Comparison of ENCODE assay signal across 23 cellular contexts in genomic region chr2:209308415-209308814, GRCh38.
DNase-seq lines count a peak whose midpoint lies in the region; ATAC-seq, FAIRE-seq and TF ChIP-seq lines count a peak whose summit lies in the region.
"Had no signal": no experiment of that assay in that cellular context is flagged by ENCODE, and none has a peak within 500 bp of the region (broad histone marks: within the 10 kb centered on the region; RNA-seq: fewer than 3 reads in every experiment).

No MANE protein-coding gene starts in this region.

- peaks cover 7% of the 10 kb centered on the region for H3K79me2 ChIP-seq in GM23338 (replicated peaks; ENCODE audit: insufficient read depth)
- no peaks in the 10 kb centered on the region for H3K79me2 ChIP-seq in osteoblast (ENCODE audit: insufficient read depth, low read length)

- H3K27me3 ChIP-seq in GM23338 (ENCODE audit: insufficient read depth), result no peaks in the 10 kb centered on the region
- H3K27me3 ChIP-seq in osteoblast (ENCODE audit: insufficient read depth, low read length), result no peaks in the 10 kb centered on the region
- H3K27me3 ChIP-seq: BLaER1 treated with 17β-estradiol and CSF1 and Interleukin-3, amounts not matched to agents 10 nM and 100 nM had no signal

- ATAC-seq in A549 (no peak), GM23338 (no peak), WTC11 (no peak)
- ATAC-seq in activated T-cell treated with anti-CD3 and anti-CD28 coated beads, Interleukin-2, amount 50 U/mL, for 72 hours (replicated peaks in 1 of 2), result no peak
- ATAC-seq: CD8-positive, alpha-beta T cell had no signal

- H3K4me1 ChIP-seq in A549, result no peaks in the 10 kb centered on the region
- peaks cover 24% of the 10 kb centered on the region for H3K4me1 ChIP-seq in GM23338 (ENCODE audit: insufficient read depth)
- no peaks in the 10 kb centered on the region for H3K4me1 ChIP-seq in osteoblast (ENCODE audit: insufficient read depth, low read length)
- H3K4me1 ChIP-seq: BLaER1 treated with 17β-estradiol and CSF1 and Interleukin-3, amounts not matched to agents 10 nM and 100 nM; Caco-2 had no signal

- H3K4me3 Mint-ChIP-seq in GM23338, result no peak overlapping the region; the same call in 2 of the 3 replicates
- no peak overlapping the region for H3K4me3 Mint-ChIP-seq in WTC11
- H3K4me3 Mint-ChIP-seq in activated T-cell treated with anti-CD3 and anti-CD28 coated beads, Interleukin-2, amount 50 U/mL, for 72 hours, result no peak overlapping the region
- H3K4me3 Mint-ChIP-seq: B cell; CD4-positive, alpha-beta T cell; CD8-positive, alpha-beta T cell had no signal

- H3K4me1 Mint-ChIP-seq in GM23338, result peaks cover 46% of the 10 kb centered on the region
- peaks cover 54% of the 10 kb centered on the region for H3K4me1 Mint-ChIP-seq in WTC11
- no peaks in the 10 kb centered on the region for H3K4me1 Mint-ChIP-seq in activated T-cell treated with anti-CD3 and anti-CD28 coated beads, Interleukin-2, amount 50 U/mL, for 72 hours (ENCODE audit: low read depth)
- H3K4me1 Mint-ChIP-seq: B cell had no signal

- H3K27me3 Mint-ChIP-seq in GM23338 (ENCODE audit: insufficient read depth, low read depth, poor library complexity) (peaks cover 44% of the 10 kb centered on the region), WTC11 (ENCODE audit: low read depth) (peaks cover 3% of the 10 kb centered on the region; the same call in 1 of the 2 replicates)
- H3K27me3 Mint-ChIP-seq in activated T-cell treated with anti-CD3 and anti-CD28 coated beads, Interleukin-2, amount 50 U/mL, for 72 hours (ENCODE audit: low read depth), result no peaks in the 10 kb centered on the region
- H3K27me3 Mint-ChIP-seq: CD4-positive, alpha-beta T cell had no signal

- H2AFZ ChIP-seq in GM23338 (no peak overlapping the region), osteoblast (ENCODE audit: low read length) (no peak overlapping the region)

- POLR2A ChIA-PET in A549 (lab: Yijun Ruan, JAX) (no interaction called here), WTC11 (lab: Charles Lee) (interaction anchor here (1.1 kb wide), 1 partner anchor 11 kb away, joined by 3 read pairs; no protein-coding TSS in a partner anchor)

- TF ChIP-seq RAD21 in A549 (conservative IDR thresholded peaks at IDR 0.05 in 1 of 2, IDR thresholded peaks at IDR 0.05 in 1 of 2), result no peak

- no peak for TF ChIP-seq EP300 in A549 (IDR thresholded peaks at IDR 0.05)

- H3K27ac Mint-ChIP-seq in GM23338, result peak overlapping the region; percentile 76
- no peak overlapping the region; the same call in 1 of the 2 replicates for H3K27ac Mint-ChIP-seq in WTC11
- no peak overlapping the region for H3K27ac Mint-ChIP-seq in activated T-cell treated with anti-CD3 and anti-CD28 coated beads, Interleukin-2, amount 50 U/mL, for 72 hours
- H3K27ac Mint-ChIP-seq: B cell; CD4-positive, alpha-beta T cell; CD8-positive, alpha-beta T cell had no signal

- CTCF ChIA-PET in A549 (lab: Yijun Ruan, JAX) (interaction anchor here (2.1 to 2.8 kb wide), 2 partner anchors 26 to 115 kb away, joined by 5 to 9 read pairs; partner anchors contain the start of gene MAP2), WTC11 (lab: Charles Lee) (interaction anchor here (1.1 kb wide), 1 partner anchor 26 kb away, joined by 3 read pairs; no protein-coding TSS in a partner anchor)

- no peak for FAIRE-seq in A549 (lab: Jason Lieb, UNC)
- FAIRE-seq: A204.1, D721Med, G401.6, GM12891, GM19239 had no signal

- no peak for TF ChIP-seq CTCF in A549 (IDR thresholded peaks at IDR 0.05)
- TF ChIP-seq CTCF in GM23338 (conservative IDR thresholded peaks at IDR 0.05; ENCODE audit: low read depth in 2 of 2), result no peak
- TF ChIP-seq CTCF in WTC11 (IDR thresholded peaks at IDR 0.05), result no peak
- no peak for TF ChIP-seq CTCF in osteoblast (IDR thresholded peaks at IDR 0.05; ENCODE audit: extremely low read depth, low read depth, low read length)

- peaks cover 33% of the 10 kb centered on the region for H3F3A ChIP-seq in GM23338 (replicated peaks; ENCODE audit: low read depth)

- H3K9me3 ChIP-seq in A549 (no peaks in the 10 kb centered on the region), osteoblast (ENCODE audit: low read depth, low read length) (no peaks in the 10 kb centered on the region)
- H3K9me3 ChIP-seq: BLaER1 treated with 17β-estradiol and CSF1 and Interleukin-3, amounts not matched to agents 10 nM and 100 nM; Caco-2 had no signal

- H3K27ac ChIP-seq in A549 (no peak overlapping the region), GM23338 (ENCODE audit: low read depth) (no peak overlapping the region; the same call in 1 of the 2 replicates), osteoblast (ENCODE audit: low read depth, low read length) (no peak overlapping the region)
- H3K27ac ChIP-seq: BLaER1 treated with 17β-estradiol and CSF1 and Interleukin-3, amounts not matched to agents 10 nM and 100 nM; C4-2B had no signal

- peaks cover 12% of the 10 kb centered on the region; the same call in 2 of the 3 replicates for H3K9me3 Mint-ChIP-seq in GM23338
- H3K9me3 Mint-ChIP-seq in WTC11, result no peaks in the 10 kb centered on the region; the same call in 1 of the 2 replicates
- no peaks in the 10 kb centered on the region for H3K9me3 Mint-ChIP-seq in activated T-cell treated with anti-CD3 and anti-CD28 coated beads, Interleukin-2, amount 50 U/mL, for 72 hours
- H3K9me3 Mint-ChIP-seq: CD4-positive, alpha-beta T cell; CD8-positive, alpha-beta T cell had no signal

- peaks cover 81% of the 10 kb centered on the region for H3K36me3 Mint-ChIP-seq in GM23338 (ENCODE audit: low read depth)
- peaks cover 67% of the 10 kb centered on the region for H3K36me3 Mint-ChIP-seq in WTC11
- H3K36me3 Mint-ChIP-seq in activated T-cell treated with anti-CD3 and anti-CD28 coated beads, Interleukin-2, amount 50 U/mL, for 72 hours (ENCODE audit: insufficient read depth in 2 of 2), result no peaks in the 10 kb centered on the region
- H3K36me3 Mint-ChIP-seq: CD8-positive, alpha-beta T cell had no signal

- peaks cover 20% of the 10 kb centered on the region; the same call in 1 of the 2 replicates for H4K20me1 ChIP-seq in GM23338 (replicated peaks; ENCODE audit: insufficient read depth)
- H4K20me1 ChIP-seq in osteoblast (ENCODE audit: insufficient read depth, low read length), result no peaks in the 10 kb centered on the region
- H4K20me1 ChIP-seq: BLaER1 treated with 17β-estradiol and CSF1 and Interleukin-3, amounts not matched to agents 10 nM and 100 nM had no signal

- H3K36me3 ChIP-seq in GM23338 (ENCODE audit: insufficient read depth) (peaks cover 27% of the 10 kb centered on the region; the same call in 1 of the 2 replicates), osteoblast (ENCODE audit: insufficient read depth, low read length) (no peaks in the 10 kb centered on the region)
- H3K36me3 ChIP-seq: BLaER1 treated with 17β-estradiol and CSF1 and Interleukin-3, amounts not matched to agents 10 nM and 100 nM had no signal

- no peak overlapping the region for H3K4me3 ChIP-seq in A549
- H3K4me3 ChIP-seq in GM23338, result no peak overlapping the region
- H3K4me3 ChIP-seq in osteoblast (ENCODE audit: insufficient read depth, low read length), result no peak overlapping the region
- H3K4me3 ChIP-seq: BLaER1 treated with 17β-estradiol and CSF1 and Interleukin-3, amounts not matched to agents 10 nM and 100 nM had no signal

- no peak overlapping the region for H3K4me2 ChIP-seq in A549
- no peak overlapping the region for H3K4me2 ChIP-seq in GM23338
- H3K4me2 ChIP-seq in osteoblast (ENCODE audit: insufficient read depth, low read length), result no peak overlapping the region
- H3K4me2 ChIP-seq: BLaER1 treated with 17β-estradiol and CSF1 and Interleukin-3, amounts not matched to agents 10 nM and 100 nM had no signal

- no peak for TF ChIP-seq POLR2A in A549 (IDR thresholded peaks at IDR 0.05; ENCODE audit: low read length)

- DNase-seq in A549 (ENCODE audit: low read depth in 1 of 2, low spot score in 1 of 2) (no peak), GM23338 (ENCODE audit: low spot score) (no peak), WTC11 (ENCODE audit: low spot score) (no peak), osteoblast (ENCODE audit: insufficient read length, low spot score, missing footprints) (peak; percentile 17), NCI-H1436 treated with DMSO at 0.1 percent for 48 hours (lab: John Stamatoyannopoulos, UW) (no peak)
- DNase-seq in activated T-cell treated with anti-CD3 and anti-CD28 coated beads, Interleukin-2, amount 50 U/mL, for 72 hours, result no peak
- DNase-seq in effector CD4-positive, alpha-beta T cell, result no peak
- DNase-seq: 8988T; AML-193; Caco-2; Calu3; CD4-positive, alpha-beta T cell; CD8-positive, alpha-beta T cell; DMS79 treated with DMSO at 0.1 percent for 48 hours; GF-D8 had no signal

- peaks cover 4% of the 10 kb centered on the region; the same call in 1 of the 2 replicates for H3K9me2 ChIP-seq in GM23338 (ENCODE audit: insufficient read depth)

TF ChIP-seq in A549, 52 proteins besides CTCF, POLR2A, EP300 and RAD21 (continues in another document):
- TF ChIP-seq USF2 (IDR thresholded peaks at IDR 0.05) (no peak), MAFK (IDR thresholded peaks at IDR 0.05; ENCODE audit: partially characterized antibody) (peak; percentile 53)

TF ChIP-seq in GM23338, 12 proteins besides CTCF, POLR2A, EP300 and RAD21 (continues in another document):
- TF ChIP-seq ZNF331 (CRISPR knock-in tag; IDR thresholded peaks at IDR 0.05; ENCODE audit: low read depth) (no peak), ETS1 (IDR thresholded peaks at IDR 0.05) (no peak), POLR2AphosphoS5 (IDR thresholded peaks at IDR 0.05; ENCODE audit: low read depth) (no peak), EZH2phosphoT487 (IDR thresholded peaks at IDR 0.05; ENCODE audit: unreplicated experiment) (no peak)

TF ChIP-seq in WTC11, 78 proteins besides CTCF, POLR2A, EP300 and RAD21 (continues in another document):
- TF ChIP-seq PREB (CRISPR knock-in tag; IDR thresholded peaks at IDR 0.05; ENCODE audit: borderline replicate concordance) (no peak), CREB1 (CRISPR knock-in tag; IDR thresholded peaks at IDR 0.05) (no peak), ESRRA (CRISPR knock-in tag; IDR thresholded peaks at IDR 0.05; ENCODE audit: borderline replicate concordance) (no peak)
